ENCODE assay signal across 16 cellular contexts in genomic region chr14:34865889-34866574, GRCh38.
"Had no signal": no experiment of that assay in that cellular context is flagged by ENCODE, and none has a peak within 500 bp of the region (broad histone marks: within the 10 kb centered on the region; RNA-seq: fewer than 3 reads in every experiment).

No MANE protein-coding gene starts in this region.

- DNase-seq: colonic mucosa; effector CD8-positive, alpha-beta T cell; gastrocnemius medialis; heart right ventricle; hypothalamus; kidney glomerular epithelial cell; mesendoderm; naive B cell; posterior cingulate gyrus; sigmoid colon; stimulated activated CD4-positive, alpha-beta T cell treated with anti-CD3 and anti-CD28 coated beads, Interleukin-2, amount 100 ng/mL, for 24 hours; stimulated activated CD4-positive, alpha-beta T cell treated with anti-CD3 and anti-CD28 coated beads, Interleukin-4, amount 100 ng/mL, for 4 hours; stimulated activated naive CD4-positive, alpha-beta T cell treated with Interleukin-2 at 50 U/mL for 16 hours; trophoblast cell had no signal

- H3K36me3 ChIP-seq: colonic mucosa, gastrocnemius medialis had no signal

- H3K9me3 ChIP-seq: colonic mucosa, gastrocnemius medialis, heart right ventricle, sigmoid colon had no signal

- ATAC-seq: gastrocnemius medialis, heart right ventricle had no signal

- H3K27me3 ChIP-seq: colonic mucosa, gastrocnemius medialis, heart right ventricle, sigmoid colon had no signal

- H3K4me3 ChIP-seq: colonic mucosa, gastrocnemius medialis, heart right ventricle, sigmoid colon, skin epidermis had no signal

- H3K27ac ChIP-seq: colonic mucosa, gastrocnemius medialis, heart right ventricle, sigmoid colon, skin epidermis had no signal

- FAIRE-seq: islet of Langerhans had no signal

- H3K4me1 ChIP-seq: colonic mucosa, gastrocnemius medialis, sigmoid colon had no signal
